10 cellular contexts compared by ENCODE assay signal in genomic region chr4:76723373-76723772, GRCh38.
DNase-seq lines count a peak whose midpoint lies in the region; ATAC-seq and TF ChIP-seq lines count a peak whose summit lies in the region.
"Had no signal": no experiment of that assay in that cellular context is flagged by ENCODE, and none has a peak within 500 bp of the region (broad histone marks: within the 10 kb centered on the region; RNA-seq: fewer than 3 reads in every experiment).

No MANE protein-coding gene starts in this region.

- H3K79me2 ChIP-seq in PC-3 (ENCODE audit: low read length): peaks cover 44% of the 10 kb centered on the region

- H3K27ac ChIP-seq in PC-3 (ENCODE audit: low read length) (peak overlapping the region; percentile 64), thoracic aorta (peak overlapping the region; percentile 22 to 32)
- H3K27ac ChIP-seq: gastrocnemius medialis had no signal

- no peak overlapping the region for H3K9ac ChIP-seq in PC-3 (ENCODE audit: low read length)

- peak; percentile 52 for TF ChIP-seq CTCF in PC-3 (conservative IDR thresholded peaks at IDR 0.05; ENCODE audit: low read depth, low read length)
- peak; percentile 34 for TF ChIP-seq CTCF in fibroblast of the aortic adventitia (IDR thresholded peaks at IDR 0.05; ENCODE audit: insufficient read depth, low read length)
- TF ChIP-seq CTCF in thoracic aorta (IDR thresholded peaks at IDR 0.05): no peak

- no peaks in the 10 kb centered on the region for H3K9me2 ChIP-seq in PC-3 (replicated peaks; ENCODE audit: low read length)

- DNase-seq in NCI-H510A treated with DMSO at 0.1 percent for 48 hours (lab: John Stamatoyannopoulos, UW) (peak; percentile 14), NCI-H510A (lab: John Stamatoyannopoulos, UW) (no peak), PC-3 (peak; percentile 12), fibroblast of the aortic adventitia (ENCODE audit: low read depth) (peak; percentile 52), thoracic aorta (ENCODE audit: low spot score) (no peak), AG20443 (ENCODE audit: low spot score) (no peak)
- DNase-seq: 8988T, gastrocnemius medialis had no signal

- intact Hi-C loops in PC-3 (cut with micrococcal nuclease): no loop called here

- no peaks in the 10 kb centered on the region for H3K36me3 ChIP-seq in PC-3 (ENCODE audit: low read depth, low read length)
- no peaks in the 10 kb centered on the region for H3K36me3 ChIP-seq in thoracic aorta
- H3K36me3 ChIP-seq: gastrocnemius medialis had no signal

- POLR2A ChIA-PET in PC-3 (lab: Charles Lee; ENCODE audit: unreplicated experiment): no interaction called here

- no peaks in the 10 kb centered on the region for H3F3A ChIP-seq in PC-3 (ENCODE audit: low read length, unreplicated experiment)

- BruUV-seq in PC-3 (replicated peaks; lab: Mats Ljungman, UMichigan): no TSS peak

- no peaks in the 10 kb centered on the region for H4K20me1 ChIP-seq in PC-3 (ENCODE audit: low read length)

- peak overlapping the region; percentile 42 for H3K4me2 ChIP-seq in PC-3 (ENCODE audit: low read length)

- ATAC-seq in PC-3 (peak; percentile 77), thoracic aorta (ENCODE audit: insufficient number of reproducible peaks, low FRiP score, low read depth) (no peak), GM18519 (IDR thresholded peaks at IDR 0.05; ENCODE audit: low FRiP score, unreplicated experiment) (no peak), HG03439 (IDR thresholded peaks at IDR 0.05; ENCODE audit: unreplicated experiment) (no peak)
- ATAC-seq: gastrocnemius medialis had no signal

- H3K9me3 ChIP-seq in PC-3 (ENCODE audit: low read length) (no peaks in the 10 kb centered on the region), thoracic aorta (no peaks in the 10 kb centered on the region)
- H3K9me3 ChIP-seq: gastrocnemius medialis had no signal

- peaks cover 35% of the 10 kb centered on the region for H3K4me1 ChIP-seq in PC-3 (ENCODE audit: insufficient read depth, low read length)
- H3K4me1 ChIP-seq in thoracic aorta (ENCODE audit: control insufficient read depth in 1 of 2, low read depth in 2 of 2): peaks cover 26 to 63% of the 10 kb centered on the region in 2 donors
- H3K4me1 ChIP-seq: gastrocnemius medialis had no signal

- H2AFZ ChIP-seq in PC-3 (ENCODE audit: low read length): no peak overlapping the region

- CTCF ChIA-PET in PC-3 (lab: Charles Lee): interaction anchor here (0.6 kb wide), 1 partner anchor 21 kb away, joined by 4 read pairs; no protein-coding TSS in a partner anchor

- no peaks in the 10 kb centered on the region for H3K27me3 ChIP-seq in PC-3 (ENCODE audit: low read length)
- no peaks in the 10 kb centered on the region for H3K27me3 ChIP-seq in thoracic aorta (replicated peaks; ENCODE audit: insufficient read depth)
- H3K27me3 ChIP-seq: gastrocnemius medialis had no signal

- no peak overlapping the region for H3K4me3 ChIP-seq in PC-3 (ENCODE audit: low read length)
- no peak overlapping the region for H3K4me3 ChIP-seq in fibroblast of the aortic adventitia (ENCODE audit: low read depth, low read length)
- no peak overlapping the region for H3K4me3 ChIP-seq in thoracic aorta
- H3K4me3 ChIP-seq: gastrocnemius medialis had no signal

Comparison
In these comparisons a context has a peak if more than half of its experiments do, and no peak if none do; other contexts are left out.
1. DNase-seq: peak in NCI-H510A treated with DMSO at 0.1 percent for 48 hours (single experiment), PC-3 (single experiment) and fibroblast of the aortic adventitia (single experiment); none in NCI-H510A (single experiment), thoracic aorta (single experiment) and AG20443 (single experiment).